In genomic region chr7:16934947-16935742, GRCh38 we compare ENCODE assay signal across 12 cellular contexts. TPM values are rescaled to one million over a fixed set of nuclear protein-coding genes. Genes with fewer than 3 reads are reported as not detected.
DNase-seq lines count a peak whose midpoint lies in the region; ATAC-seq, FAIRE-seq and TF ChIP-seq lines count a peak whose summit lies in the region.
"Had no signal": no experiment of that assay in that cellular context is flagged by ENCODE, and none has a peak within 500 bp of the region (broad histone marks: within the 10 kb centered on the region; RNA-seq: fewer than 3 reads in every experiment).

No MANE protein-coding gene starts in this region.

- ATAC-seq in HG03196 (IDR thresholded peaks at IDR 0.05; ENCODE audit: unreplicated experiment): no peak
- ATAC-seq: sciatic nerve had no signal

- no peak for TF ChIP-seq EP300 in tibial nerve (IDR thresholded peaks at IDR 0.05)

- H3K9me3 ChIP-seq in tibial nerve: no peaks in the 10 kb centered on the region

- H3K27ac ChIP-seq in tibial nerve: peak overlapping the region in 1 of 4 donors; percentile 15

- TF ChIP-seq CTCF in foreskin fibroblast (IDR thresholded peaks at IDR 0.05; ENCODE audit: low read depth, low read length) (no peak), tibial nerve (IDR thresholded peaks at IDR 0.05) (no peak)

- 82 to 84% methylated on average over 5 of the region's 5 CpGs for WGBS in tibial nerve, 2 donors

- no peaks in the 10 kb centered on the region for H3K36me3 ChIP-seq in tibial nerve

- H3K4me1 ChIP-seq in tibial nerve: peaks cover 0 to 11% (median 3%) of the 10 kb centered on the region in 4 donors

- peak; percentile 44 for DNase-seq in stimulated activated CD4-positive, alpha-beta T cell treated with anti-CD3 and anti-CD28 coated beads, Interleukin-15, amount 100 ng/mL, for 24 hours
- no peak for DNase-seq in stimulated activated CD4-positive, alpha-beta T cell treated with anti-CD3 and anti-CD28 coated beads, Interleukin-2, amount 100 ng/mL, for 24 hours
- DNase-seq in RCC 7860 (ENCODE audit: low spot score): no peak
- peak; percentile 44 to 76 for DNase-seq in foreskin fibroblast
- DNase-seq in ureter (ENCODE audit: low spot score): peak; percentile 52
- no peak for DNase-seq in COR-L47 (lab: John Stamatoyannopoulos, UW)
- no peak for DNase-seq in tibial nerve (ENCODE audit: low spot score in 2 of 2)
- DNase-seq: effector CD4-positive, alpha-beta T cell; hypothalamus; NCI-H1694 treated with DMSO at 0.1 percent for 48 hours had no signal

- TF ChIP-seq POLR2A in tibial nerve (IDR thresholded peaks at IDR 0.05): no peak

- no peaks in the 10 kb centered on the region for H3K27me3 ChIP-seq in tibial nerve

- peak; percentile 28 for FAIRE-seq in RCC 7860 (lab: Jason Lieb, UNC)

- H3K4me3 ChIP-seq in foreskin fibroblast (ENCODE audit: low read depth in 1 of 2, low read length in 2 of 2) (no peak overlapping the region), tibial nerve (no peak overlapping the region)

RNA-seq across cellular contexts. Expression of gene AGR3, which starts 53.4 kb away (rescaled TPM):
- 8.7 TPM for total RNA-seq in ureter
- not detected for total RNA-seq in tibial nerve
- total RNA-seq: sciatic nerve had no signal

Comparison
In these comparisons a context has a peak if more than half of its experiments do, and no peak if none do; other contexts are left out.
1. DNase-seq: peak in stimulated activated CD4-positive, alpha-beta T cell treated with anti-CD3 and anti-CD28 coated beads, Interleukin-15, amount 100 ng/mL, for 24 hours (single experiment), foreskin fibroblast (2 of 2) and ureter (single experiment); none in stimulated activated CD4-positive, alpha-beta T cell treated with anti-CD3 and anti-CD28 coated beads, Interleukin-2, amount 100 ng/mL, for 24 hours (0 of 2), RCC 7860 (single experiment), COR-L47 (single experiment) and tibial nerve (0 of 2).